Comparison of ENCODE assay signal across 23 cellular contexts in the genomic region with DNA sequence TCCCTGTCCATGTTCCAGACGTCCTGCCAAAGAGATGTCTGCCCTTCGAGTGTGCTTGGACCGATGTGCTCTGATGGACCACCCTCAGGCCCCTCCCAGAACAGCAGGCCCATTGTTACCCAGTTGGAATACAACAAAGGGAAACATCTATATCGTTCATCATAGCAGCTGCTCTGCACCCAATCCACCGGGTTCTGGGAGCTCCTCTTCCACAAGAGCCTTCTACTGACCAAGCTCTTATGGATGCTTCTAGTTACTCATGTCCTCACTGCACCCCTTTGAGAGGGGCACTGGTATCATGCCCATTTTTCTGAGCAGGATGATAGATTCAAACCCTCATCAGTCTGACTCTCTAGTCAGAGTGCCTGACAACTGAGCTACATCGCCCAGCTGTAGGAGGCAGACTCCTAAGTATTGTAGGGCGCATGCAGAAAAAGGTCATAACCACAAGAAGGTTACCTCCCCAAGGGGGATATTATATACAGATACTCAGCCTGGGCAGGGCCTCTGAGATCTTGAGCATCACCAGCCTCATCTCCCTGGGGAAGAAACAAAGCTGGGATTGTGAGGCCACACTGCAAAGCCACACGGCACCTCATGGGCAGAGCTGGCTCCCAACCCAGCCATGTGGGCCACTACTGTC. TPM values are rescaled to one million over a fixed set of nuclear protein-coding genes. Genes with fewer than 3 reads are reported as not detected.
"Had no signal": no experiment of that assay in that cellular context is flagged by ENCODE, and none has a peak within 500 bp of the region (broad histone marks: within the 10 kb centered on the region; RNA-seq: fewer than 3 reads in every experiment).

A gene with protein sequence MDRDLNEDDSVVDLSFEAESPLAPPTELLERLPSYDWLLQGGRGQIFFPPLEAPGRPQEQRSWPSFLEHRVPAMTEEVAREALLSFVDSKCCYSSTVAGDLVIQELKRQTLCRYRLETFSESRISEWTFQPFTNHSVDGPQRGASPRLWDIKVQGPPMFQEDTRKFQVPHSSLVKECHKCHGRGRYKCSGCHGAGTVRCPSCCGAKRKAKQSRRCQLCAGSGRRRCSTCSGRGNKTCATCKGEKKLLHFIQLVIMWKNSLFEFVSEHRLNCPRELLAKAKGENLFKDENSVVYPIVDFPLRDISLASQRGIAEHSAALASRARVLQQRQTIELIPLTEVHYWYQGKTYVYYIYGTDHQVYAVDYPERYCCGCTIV (minus strand): TSS at position 51 of the 643 bp plus-strand sequence. CDS start 40 bp downstream, at position 11.

- H3K36me3 Mint-ChIP-seq: activated CD4-positive, alpha-beta memory T cell treated with anti-CD3 and anti-CD28 coated beads for 36 hours; activated naive CD4-positive, alpha-beta T cell treated with anti-CD3 and anti-CD28 coated beads, Interleukin-2, amount 50 U/mL, for 72 hours had no signal

- H3K4me3 Mint-ChIP-seq: activated CD4-positive, alpha-beta memory T cell treated with anti-CD3 and anti-CD28 coated beads for 36 hours; activated CD4-positive, alpha-beta T cell treated with anti-CD3 and anti-CD28 coated beads, Interleukin-2, amount 10 ng/mL, durations not matched to agents 7 days and 5 days; activated naive CD8-positive, alpha-beta T cell treated with anti-CD3 and anti-CD28 coated beads, Interleukin-2, amount 50 U/mL, for 24 hours; activated T-cell treated with anti-CD3 and anti-CD28 coated beads, Interleukin-2, amount 50 U/mL, for 4 hours had no signal

- H3K4me1 ChIP-seq: ascending aorta, body of pancreas had no signal

- H3K9me3 ChIP-seq: ascending aorta, body of pancreas had no signal

- H3K27ac Mint-ChIP-seq: activated CD4-positive, alpha-beta memory T cell treated with anti-CD3 and anti-CD28 coated beads for 36 hours; activated CD4-positive, alpha-beta T cell treated with anti-CD3 and anti-CD28 coated beads, Interleukin-2, amount 10 ng/mL, durations not matched to agents 7 days and 5 days; activated naive CD4-positive, alpha-beta T cell treated with anti-CD3 and anti-CD28 coated beads, Interleukin-2, amount 50 U/mL, for 72 hours; activated naive CD8-positive, alpha-beta T cell treated with anti-CD3 and anti-CD28 coated beads, Interleukin-2, amount 50 U/mL, for 24 hours had no signal

- H3K27ac ChIP-seq: ascending aorta, body of pancreas, VCaP had no signal

- H3K9me3 Mint-ChIP-seq: activated CD4-positive, alpha-beta memory T cell treated with anti-CD3 and anti-CD28 coated beads for 36 hours; activated CD4-positive, alpha-beta T cell treated with anti-CD3 and anti-CD28 coated beads, Interleukin-2, amount 10 ng/mL, durations not matched to agents 7 days and 5 days; activated naive CD4-positive, alpha-beta T cell treated with anti-CD3 and anti-CD28 coated beads, Interleukin-2, amount 50 U/mL, for 72 hours; activated naive CD8-positive, alpha-beta T cell treated with anti-CD3 and anti-CD28 coated beads, Interleukin-2, amount 50 U/mL, for 24 hours; activated T-cell treated with anti-CD3 and anti-CD28 coated beads, Interleukin-2, amount 50 U/mL, for 4 hours had no signal

- H3K4me3 ChIP-seq: ascending aorta, body of pancreas had no signal

- ATAC-seq: activated naive CD4-positive, alpha-beta T cell treated with anti-CD3 and anti-CD28 coated beads, Interleukin-2, amount 50 U/mL, for 72 hours; activated naive CD8-positive, alpha-beta T cell treated with anti-CD3 and anti-CD28 coated beads, Interleukin-2, amount 50 U/mL, for 24 hours; activated T-cell treated with anti-CD3 and anti-CD28 coated beads, Interleukin-2, amount 50 U/mL, for 4 hours; body of pancreas had no signal

- H3K27me3 ChIP-seq: ascending aorta, body of pancreas had no signal

- H3K36me3 ChIP-seq: ascending aorta had no signal

- H3K4me1 Mint-ChIP-seq: activated CD4-positive, alpha-beta T cell treated with anti-CD3 and anti-CD28 coated beads, Interleukin-2, amount 10 ng/mL, durations not matched to agents 7 days and 5 days; activated naive CD8-positive, alpha-beta T cell treated with anti-CD3 and anti-CD28 coated beads, Interleukin-2, amount 50 U/mL, for 24 hours had no signal

- DNase-seq: activated CD4-positive, alpha-beta memory T cell treated with anti-CD3 and anti-CD28 coated beads for 36 hours; activated CD4-positive, alpha-beta T cell treated with anti-CD3 and anti-CD28 coated beads, Interleukin-2, amount 10 ng/mL, durations not matched to agents 7 days and 5 days; activated CD4-positive, CD25-positive, alpha-beta regulatory T cell; activated CD8-positive, alpha-beta memory T cell treated with anti-CD3 and anti-CD28 coated beads for 24 hours; activated effector memory CD4-positive, alpha-beta T cell treated with anti-CD3 and anti-CD28 coated beads, Interleukin-2, amount 50 U/mL, for 16 hours; activated naive CD4-positive, alpha-beta T cell treated with Interleukin-2 at 50 U/mL for 16 hours; activated naive CD8-positive, alpha-beta T cell treated with anti-CD3 and anti-CD28 coated beads, Interleukin-2, amount 50 U/mL, for 24 hours; activated T-cell treated with anti-CD3 and anti-CD28 coated beads, Interleukin-2, amount 50 U/mL, for 4 hours; amniotic stem cell; body of pancreas; Kasumi-1; KBM-7; NCI-H1105 treated with DMSO at 0.1 percent for 48 hours; NCI-H1436 treated with DMSO at 0.1 percent for 48 hours; NCI-H187; NCI-H2081; NCI-H510A treated with DMSO at 0.1 percent for 48 hours; SHP77 treated with DMSO at 0.1 percent for 48 hours; T-helper 2 cell had no signal

RNA-seq across cellular contexts. Expression of the gene that starts here (rescaled TPM):
- total RNA-seq: activated CD4-positive, alpha-beta memory T cell treated with anti-CD3 and anti-CD28 coated beads for 36 hours; activated CD4-positive, alpha-beta T cell treated with anti-CD3 and anti-CD28 coated beads, Interleukin-2, amount 10 ng/mL, durations not matched to agents 7 days and 5 days; activated T-cell treated with anti-CD3 and anti-CD28 coated beads, Interleukin-2, amount 50 U/mL, for 4 hours; ascending aorta; SK-MEL-5 had no signal
